ENCODE assay signal across 17 cellular contexts in genomic region chr1:113943028-113943811, GRCh38. TPM values are rescaled to one million over a fixed set of nuclear protein-coding genes. Genes with fewer than 3 reads are reported as not detected.
A peak's percentile ranks its signal among the peaks of the same experiment; 100 is the strongest.
DNase-seq lines count a peak whose midpoint lies in the region; ATAC-seq and TF ChIP-seq lines count a peak whose summit lies in the region.
"Had no signal": no experiment of that assay in that cellular context is flagged by ENCODE, and none has a peak within 500 bp of the region (broad histone marks: within the 10 kb centered on the region; RNA-seq: fewer than 3 reads in every experiment).

No MANE protein-coding gene starts in this region.

- peaks cover 4% of the 10 kb centered on the region for H3K4me1 ChIP-seq in osteoblast (ENCODE audit: insufficient read depth, low read length)

- no peak overlapping the region for H3K4me2 ChIP-seq in osteoblast (ENCODE audit: insufficient read depth, low read length)

- peaks cover 82% of the 10 kb centered on the region for H3K79me2 ChIP-seq in osteoblast (ENCODE audit: insufficient read depth, low read length)

- ATAC-seq in T-cell (replicated peaks in 1 of 4) = no peak
- no peak for ATAC-seq in GM19023 (IDR thresholded peaks at IDR 0.05; ENCODE audit: unreplicated experiment)
- ATAC-seq in GM19463 (IDR thresholded peaks at IDR 0.05; ENCODE audit: unreplicated experiment) = no peak
- ATAC-seq: left ventricle myocardium superior, PC-3, SK-N-SH treated with all-trans-retinoic acid at 6 μM for 48 hours had no signal

- peak; percentile 92 to 93 for DNase-seq in AML-193 (lab: John Stamatoyannopoulos, UW)
- DNase-seq in HL-60 (ENCODE audit: low read depth in 1 of 2, low spot score in 1 of 2) = peak; percentile 58 to 92
- no peak for DNase-seq in T-cell
- no peak for DNase-seq in immature natural killer cell
- DNase-seq in osteoblast (ENCODE audit: insufficient read length, low spot score, missing footprints) = no peak
- DNase-seq in A172 (ENCODE audit: low spot score) = no peak
- DNase-seq: activated gamma-delta T cell treated with Interleukin-2 at 50 U/mL for 16 hours; effector CD4-positive, alpha-beta T cell; left ventricle myocardium superior; naive B cell; NCI-H1417; PC-3 had no signal

- H3K4me1 Mint-ChIP-seq in T-cell = peaks cover 80 to 83% (median 82%) of the 10 kb centered on the region in 3 donors
- peaks cover 77 to 83% of the 10 kb centered on the region in 2 donors for H3K4me1 Mint-ChIP-seq in immature natural killer cell

- CTCF ChIA-PET in T-cell (lab: Charles Lee) = interaction anchor here (0.5 to 1.0 kb wide), 6 partner anchors 9 to 597 kb away, joined by 3 to 4 read pairs (median 3); partner anchors contain the start of gene AP4B1 (in 1 of the 2)

- no peak for TF ChIP-seq CTCF in HL-60 (IDR thresholded peaks at IDR 0.05; ENCODE audit: insufficient read depth, low read length)
- no peak for TF ChIP-seq CTCF in osteoblast (IDR thresholded peaks at IDR 0.05; ENCODE audit: extremely low read depth, low read depth, low read length)

- H3K9me3 ChIP-seq in osteoblast (ENCODE audit: low read depth, low read length) = no peaks in the 10 kb centered on the region

- H2AFZ ChIP-seq in osteoblast (ENCODE audit: low read length) = no peak overlapping the region

- H3K4me3 Mint-ChIP-seq in T-cell = peak overlapping the region in 1 of 3 donors; percentile 3
- H3K4me3 Mint-ChIP-seq in immature natural killer cell = peak overlapping the region in 1 of 5 donors; percentile 10
- H3K4me3 Mint-ChIP-seq: naive B cell had no signal

- H4K20me1 ChIP-seq in osteoblast (ENCODE audit: insufficient read depth, low read length) = peaks cover 11% of the 10 kb centered on the region

- H3K27me3 Mint-ChIP-seq in T-cell (no peaks in the 10 kb centered on the region), immature natural killer cell (ENCODE audit: low read depth in 3 of 3) (peaks cover 3 to 12% (median 6%) of the 10 kb centered on the region in 3 donors)
- H3K27me3 Mint-ChIP-seq: brain, naive B cell had no signal

- H3K36me3 Mint-ChIP-seq in T-cell = peaks cover 32% of the 10 kb centered on the region
- peaks cover 12 to 24% (median 21%) of the 10 kb centered on the region in 3 donors for H3K36me3 Mint-ChIP-seq in immature natural killer cell

- H3K27ac ChIP-seq in HL-60 (replicated peaks) (peak overlapping the region; percentile 81), osteoblast (ENCODE audit: low read depth, low read length) (no peak overlapping the region)
- H3K27ac ChIP-seq: VCaP had no signal

- H3K27ac Mint-ChIP-seq in T-cell (peak overlapping the region; percentile 48 to 56), immature natural killer cell (peak overlapping the region in 5 of 6 donors; percentile 7 to 64 (median 57))

- no peaks in the 10 kb centered on the region for H3K9me3 Mint-ChIP-seq in T-cell
- no peaks in the 10 kb centered on the region for H3K9me3 Mint-ChIP-seq in immature natural killer cell

- H3K27me3 ChIP-seq in HL-60 (ENCODE audit: insufficient read depth, poor library complexity, severe bottlenecking) = no peaks in the 10 kb centered on the region
- H3K27me3 ChIP-seq in osteoblast (ENCODE audit: insufficient read depth, low read length) = no peaks in the 10 kb centered on the region

- peaks cover 13% of the 10 kb centered on the region for H3K36me3 ChIP-seq in osteoblast (ENCODE audit: insufficient read depth, low read length)

- POLR2A ChIA-PET in T-cell (lab: Charles Lee) = interaction anchor here (0.5 to 6.1 kb wide), 5 partner anchors 8 to 13 kb away, joined by 3 to 86 read pairs (median 5); partner anchors contain the start of gene HIPK1 (in 1 of the 2)

- no peak overlapping the region for H3K4me3 ChIP-seq in HL-60 (replicated peaks; ENCODE audit: insufficient read depth, low read length)
- no peak overlapping the region for H3K4me3 ChIP-seq in osteoblast (ENCODE audit: insufficient read depth, low read length)

RNA-seq across cellular contexts. Expression of gene HIPK1, which starts 14.1 kb away (rescaled TPM):
- total RNA-seq in T-cell = 100 to 1,000 TPM in 4 of 5 donors, 10 to 100 TPM in 1; 99.5 to 189 (median 103) TPM
- polyA plus RNA-seq in immature natural killer cell = 10 to 100 TPM in 2 of 3 donors, 1 to 10 TPM in 1; 4.3 to 27.5 (median 12.7) TPM
- 22.7 and 23.9 TPM in 2 replicates for total RNA-seq in osteoblast
- total RNA-seq in A172 (2014; rRNA removed; shearing (Covaris generic)) = 12.2 and 14.7 TPM in 2 replicates

RNA-seq across cellular contexts. Expression of gene OLFML3, which starts 36.1 kb away (rescaled TPM):
- total RNA-seq in T-cell = 1 to 10 TPM in 1 of 5 donors, under 1 TPM in 4; 0.23 to 1.2 (median 0.63) TPM
- polyA plus RNA-seq in immature natural killer cell = under 1 TPM in 1 of 3 donors, not detected in 2; 0.11 TPM
- total RNA-seq in osteoblast = 359 and 418 TPM in 2 replicates
- total RNA-seq in A172 (2014; rRNA removed; shearing (Covaris generic)) = 26.8 and 31.2 TPM in 2 replicates

RNA-seq across cellular contexts. Expression of gene DCLRE1B, which starts 38.1 kb away (rescaled TPM):
- 1 to 10 TPM; 5.6 to 6.1 (median 5.9) TPM for total RNA-seq in T-cell
- polyA plus RNA-seq in immature natural killer cell = 1 to 10 TPM; 2.0 to 8.4 (median 6.6) TPM
- 3.6 and 4.7 TPM in 2 replicates for total RNA-seq in osteoblast
- total RNA-seq in A172 (2014; rRNA removed; shearing (Covaris generic)) = 14.4 and 14.5 TPM in 2 replicates

RNA-seq across cellular contexts. Expression of gene AP4B1, which starts 38.6 kb away (rescaled TPM):
- total RNA-seq in T-cell = 10 to 100 TPM; 57.8 to 66.4 (median 61.5) TPM
- 10 to 100 TPM in 2 of 3 donors, 1 to 10 TPM in 1; 9.7 to 21.6 (median 18.6) TPM for polyA plus RNA-seq in immature natural killer cell
- total RNA-seq in osteoblast = 14.1 and 15.9 TPM in 2 replicates
- 18.0 and 23.8 TPM in 2 replicates for total RNA-seq in A172 (2014; rRNA removed; shearing (Covaris generic))

RNA-seq across cellular contexts. Expression of gene BCL2L15, which starts 55.8 kb away (rescaled TPM):
- total RNA-seq in T-cell = 1 to 10 TPM; 1.2 to 5.8 (median 1.7) TPM
- under 1 TPM in 1 of 3 donors, not detected in 2; 0.11 TPM for polyA plus RNA-seq in immature natural killer cell
- 0.29 and 0.36 TPM in 2 replicates for total RNA-seq in osteoblast
- 0.57 and 4.2 TPM in 2 replicates for total RNA-seq in A172 (2014; rRNA removed; shearing (Covaris generic))
- total RNA-seq: left ventricle myocardium superior had no signal

Comparison
In these comparisons a context has a peak if more than half of its experiments do, and no peak if none do; other contexts are left out.
1. DNase-seq: peak in AML-193 (2 of 2) and HL-60 (2 of 2); none in T-cell (0 of 34), immature natural killer cell (0 of 3), osteoblast (single experiment) and A172 (single experiment).
2. RNA of gene OLFML3, which starts 36.1 kb away (total RNA-seq): 359 to 418 TPM in osteoblast; 26.8 to 31.2 TPM in A172 and 0.23 to 1.2 TPM in T-cell; every median in the first group is over 10 times any median in the second.